In genomic region chr10:132534348-132535064, GRCh38 we compare ENCODE assay signal across 16 cellular contexts. TPM values are rescaled to one million over a fixed set of nuclear protein-coding genes. Genes with fewer than 3 reads are reported as not detected.
DNase-seq lines count a peak whose midpoint lies in the region; ATAC-seq, FAIRE-seq and TF ChIP-seq lines count a peak whose summit lies in the region.
"Had no signal": no experiment of that assay in that cellular context is flagged by ENCODE, and none has a peak within 500 bp of the region (broad histone marks: within the 10 kb centered on the region; RNA-seq: fewer than 3 reads in every experiment).

No MANE protein-coding gene starts in this region.

- peaks cover 3% of the 10 kb centered on the region for H3K36me3 Mint-ChIP-seq in T-helper 1 cell treated with Interleukin-12 subunit alpha and Interleukin-12 subunit beta and Interleukin-4 antibody, amounts not matched to agents 30 μg/mL and 1 μg/mL, for 36 hours (ENCODE audit: low read depth)

- peaks cover 38% of the 10 kb centered on the region for H3K27me3 Mint-ChIP-seq in T-helper 1 cell treated with Interleukin-12 subunit alpha and Interleukin-12 subunit beta and Interleukin-4 antibody, amounts not matched to agents 30 μg/mL and 1 μg/mL, for 36 hours (ENCODE audit: low read depth)

- DNase-seq in T-helper 1 cell, result no peak
- DNase-seq in RCC 7860 (ENCODE audit: low spot score), result peak; percentile 37
- DNase-seq in kidney glomerular epithelial cell (lab: John Stamatoyannopoulos, UW), result peak; percentile 54
- peak; percentile 39 for DNase-seq in sciatic nerve (ENCODE audit: low spot score)
- no peak for DNase-seq in stimulated activated naive CD4-positive, alpha-beta T cell (lab: John Stamatoyannopoulos, UW)
- no peak for DNase-seq in NCI-H1092 treated with DMSO at 0.1 percent for 48 hours (lab: John Stamatoyannopoulos, UW)
- DNase-seq in MM.1S, result no peak
- DNase-seq: 8988T; CD4-positive, alpha-beta memory T cell; GF-D8; midbrain; NCI-H345 had no signal

- H3K4me1 Mint-ChIP-seq in T-helper 1 cell treated with Interleukin-12 subunit alpha and Interleukin-12 subunit beta and Interleukin-4 antibody, amounts not matched to agents 30 μg/mL and 1 μg/mL, for 36 hours (ENCODE audit: low read depth), result peaks cover 15% of the 10 kb centered on the region

- H4K20me1 ChIP-seq in MM.1S (ENCODE audit: insufficient read depth, low read length), result no peaks in the 10 kb centered on the region

- ATAC-seq in sciatic nerve, result no peak
- ATAC-seq: body of pancreas, pancreas had no signal

- H3K27me3 ChIP-seq in MM.1S (replicated peaks; ENCODE audit: insufficient read depth, low read length), result peaks cover 11% of the 10 kb centered on the region
- H3K27me3 ChIP-seq: body of pancreas, pancreas, spleen had no signal

- H3K4me3 ChIP-seq in MM.1S (ENCODE audit: low read length), result no peak overlapping the region
- H3K4me3 ChIP-seq: body of pancreas, pancreas, spleen had no signal

- no peak overlapping the region for H3K4me2 ChIP-seq in MM.1S (ENCODE audit: low read depth, low read length)

- peak overlapping the region; percentile 36 for H3K4me3 Mint-ChIP-seq in T-helper 1 cell treated with Interleukin-12 subunit alpha and Interleukin-12 subunit beta and Interleukin-4 antibody, amounts not matched to agents 30 μg/mL and 1 μg/mL, for 36 hours

- H3K79me2 ChIP-seq in MM.1S (ENCODE audit: low read length), result peaks cover 11% of the 10 kb centered on the region; the same call in 1 of the 2 replicates

- TF ChIP-seq CTCF in MM.1S (IDR thresholded peaks at IDR 0.05; ENCODE audit: low read length), result no peak

- no peak overlapping the region for H2AFZ ChIP-seq in MM.1S (ENCODE audit: low read length)

- H3K9me3 Mint-ChIP-seq in T-helper 1 cell treated with Interleukin-12 subunit alpha and Interleukin-12 subunit beta and Interleukin-4 antibody, amounts not matched to agents 30 μg/mL and 1 μg/mL, for 36 hours, result peaks cover 22% of the 10 kb centered on the region

- H3F3A ChIP-seq in MM.1S (ENCODE audit: insufficient read depth, low read length), result no peaks in the 10 kb centered on the region

- no peak overlapping the region for H3K27ac Mint-ChIP-seq in T-helper 1 cell treated with Interleukin-12 subunit alpha and Interleukin-12 subunit beta and Interleukin-4 antibody, amounts not matched to agents 30 μg/mL and 1 μg/mL, for 36 hours

- no peak for FAIRE-seq in RCC 7860 (lab: Jason Lieb, UNC)
- FAIRE-seq: pancreas had no signal

- H3K9ac ChIP-seq in MM.1S (ENCODE audit: low read length), result no peak overlapping the region

- H3K36me3 ChIP-seq in MM.1S (replicated peaks; ENCODE audit: insufficient read depth, low read length), result no peaks in the 10 kb centered on the region
- H3K36me3 ChIP-seq: pancreas, spleen had no signal

- no peaks in the 10 kb centered on the region for H3K4me1 ChIP-seq in MM.1S (ENCODE audit: low read length)

- no peaks in the 10 kb centered on the region for H3K9me3 ChIP-seq in MM.1S (replicated peaks; ENCODE audit: insufficient read depth, low read length)
- H3K9me3 ChIP-seq: body of pancreas, pancreas had no signal

- no peak overlapping the region for H3K27ac ChIP-seq in MM.1S (ENCODE audit: low read length)
- H3K27ac ChIP-seq: body of pancreas, pancreas, spleen had no signal

- H3K9me2 ChIP-seq in MM.1S (replicated peaks; ENCODE audit: insufficient read depth, low read length), result no peaks in the 10 kb centered on the region

- intact Hi-C loops in sciatic nerve (cut with DNase I), result no loop called here

RNA-seq across cellular contexts. Expression of gene INPP5A, which starts 3.1 kb away (rescaled TPM):
- total RNA-seq in sciatic nerve, result 54.3 TPM

Comparison
In these comparisons a context has a peak if more than half of its experiments do, and no peak if none do; other contexts are left out.
1. DNase-seq: peak in RCC 7860 (single experiment), kidney glomerular epithelial cell (single experiment) and sciatic nerve (single experiment); none in T-helper 1 cell (0 of 5), stimulated activated naive CD4-positive, alpha-beta T cell (0 of 6), NCI-H1092 treated with DMSO at 0.1 percent for 48 hours (single experiment) and MM.1S (single experiment).